ENCODE assay signal across 20 cellular contexts in the genomic region with DNA sequence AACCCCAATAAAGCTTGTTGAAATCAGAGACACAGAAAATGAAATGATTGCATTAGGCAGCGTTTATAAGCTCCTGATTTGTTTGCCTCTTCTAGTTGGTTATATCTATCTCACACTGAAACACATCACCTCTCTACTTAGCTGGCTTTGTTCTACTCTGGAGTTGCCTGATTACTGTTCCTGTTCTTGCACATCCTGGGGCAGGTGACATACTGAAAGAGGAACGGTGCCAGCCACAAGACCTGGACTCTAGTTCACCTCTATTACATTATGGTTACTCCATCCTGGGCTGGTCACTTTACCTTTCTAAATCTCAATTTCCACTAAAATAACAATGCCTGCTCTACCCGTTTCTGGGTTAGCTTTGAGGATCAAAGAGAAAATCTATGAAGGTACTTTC. TPM values are rescaled to one million over a fixed set of nuclear protein-coding genes. Genes with fewer than 3 reads are reported as not detected.
DNase-seq lines count a peak whose midpoint lies in the region; ATAC-seq and TF ChIP-seq lines count a peak whose summit lies in the region.
"Had no signal": no experiment of that assay in that cellular context is flagged by ENCODE, and none has a peak within 500 bp of the region (broad histone marks: within the 10 kb centered on the region; RNA-seq: fewer than 3 reads in every experiment).

No MANE protein-coding gene starts in this region.

- H3K27ac Mint-ChIP-seq in stimulated activated naive B cell treated with anti-CD40 and anti-IgM and Interleukin-4, amounts not matched to agents 10 μg/mL and 1 μg/mL and 100 μg/mL, for 72 hours, result no peak overlapping the region
- H3K27ac Mint-ChIP-seq: activated naive CD4-positive, alpha-beta T cell treated with anti-CD3 and anti-CD28 coated beads, Interleukin-2, amount 50 U/mL, for 72 hours; activated T-cell treated with anti-CD3 and anti-CD28 coated beads, Interleukin-2, amount 50 U/mL, for 72 hours; CD4-positive, CD25-positive, alpha-beta regulatory T cell had no signal

- WGBS in psoas muscle, 3 donors, result 89 to 95% (median 93%) methylated on average over 3 of the region's 3 CpGs

- H3K4me3 ChIP-seq in psoas muscle, result no peak overlapping the region
- H3K4me3 ChIP-seq: lung, suprapubic skin, uterus had no signal

- no peaks in the 10 kb centered on the region for H3K36me3 ChIP-seq in psoas muscle (ENCODE audit: insufficient read depth in 1 of 2, low read depth in 1 of 2)
- H3K36me3 ChIP-seq: suprapubic skin, uterus had no signal

- no peaks in the 10 kb centered on the region for H3K9me3 ChIP-seq in psoas muscle
- H3K9me3 ChIP-seq: suprapubic skin, uterus had no signal

- H3K4me3 Mint-ChIP-seq in stimulated activated naive B cell treated with anti-CD40 and anti-IgM and Interleukin-4, amounts not matched to agents 10 μg/mL and 1 μg/mL and 100 μg/mL, for 72 hours, result no peak overlapping the region

- no peak for TF ChIP-seq CTCF in psoas muscle (IDR thresholded peaks at IDR 0.05)

- peaks cover 14% of the 10 kb centered on the region in 2 donors for H3K27me3 Mint-ChIP-seq in stimulated activated naive B cell treated with anti-CD40 and anti-IgM and Interleukin-4, amounts not matched to agents 10 μg/mL and 1 μg/mL and 100 μg/mL, for 72 hours
- H3K27me3 Mint-ChIP-seq: CD4-positive, CD25-positive, alpha-beta regulatory T cell had no signal

- DNase-seq in RPMI8226, result peak; percentile 7
- DNase-seq in stimulated activated naive B cell treated with anti-CD40 and anti-IgM and Interleukin-4, amounts not matched to agents 10 μg/mL and 1 μg/mL and 100 μg/mL, for 72 hours, result no peak
- no peak for DNase-seq in D341Med (ENCODE audit: low spot score)
- no peak for DNase-seq in psoas muscle
- no peak for DNase-seq in HuH-7.5 (ENCODE audit: low spot score)
- DNase-seq: activated T-cell treated with anti-CD3 and anti-CD28 coated beads, Interleukin-2, amount 50 U/mL, for 72 hours; aorta; CD4-positive, CD25-positive, alpha-beta regulatory T cell; central memory CD4-positive, alpha-beta T cell; dermis blood vessel endothelial cell; NCI-H1436 treated with DMSO at 0.1 percent for 48 hours; NCI-H2171; NCI-H69; uterus had no signal

- intact Hi-C loops in psoas muscle (cut with DNase I), result no loop called here

- no peaks in the 10 kb centered on the region for H3K36me3 Mint-ChIP-seq in stimulated activated naive B cell treated with anti-CD40 and anti-IgM and Interleukin-4, amounts not matched to agents 10 μg/mL and 1 μg/mL and 100 μg/mL, for 72 hours
- H3K36me3 Mint-ChIP-seq: activated naive CD4-positive, alpha-beta T cell treated with anti-CD3 and anti-CD28 coated beads, Interleukin-2, amount 50 U/mL, for 72 hours; CD4-positive, CD25-positive, alpha-beta regulatory T cell had no signal

- ATAC-seq in GM18511 (IDR thresholded peaks at IDR 0.05; ENCODE audit: unreplicated experiment) (peak; percentile 32), GM21786 (IDR thresholded peaks at IDR 0.05; ENCODE audit: unreplicated experiment) (peak; percentile 30), psoas muscle (no peak)
- peak; percentile 55 for ATAC-seq in stimulated activated naive B cell treated with anti-CD40 and anti-IgM and Interleukin-4, amounts not matched to agents 10 μg/mL and 1 μg/mL and 100 μg/mL, for 72 hours (replicated peaks)
- ATAC-seq: activated naive CD4-positive, alpha-beta T cell treated with anti-CD3 and anti-CD28 coated beads, Interleukin-2, amount 50 U/mL, for 72 hours; activated T-cell treated with anti-CD3 and anti-CD28 coated beads, Interleukin-2, amount 50 U/mL, for 72 hours; Right ventricle myocardium inferior had no signal

- no peaks in the 10 kb centered on the region for H3K27me3 ChIP-seq in psoas muscle (ENCODE audit: insufficient read depth in 3 of 3, low read length in 2 of 3)
- H3K27me3 ChIP-seq: suprapubic skin, uterus had no signal

- peaks cover 17 to 40% of the 10 kb centered on the region in 2 donors for H3K4me1 Mint-ChIP-seq in stimulated activated naive B cell treated with anti-CD40 and anti-IgM and Interleukin-4, amounts not matched to agents 10 μg/mL and 1 μg/mL and 100 μg/mL, for 72 hours

- H3K9me3 Mint-ChIP-seq in stimulated activated naive B cell treated with anti-CD40 and anti-IgM and Interleukin-4, amounts not matched to agents 10 μg/mL and 1 μg/mL and 100 μg/mL, for 72 hours, result no peaks in the 10 kb centered on the region
- H3K9me3 Mint-ChIP-seq: activated naive CD4-positive, alpha-beta T cell treated with anti-CD3 and anti-CD28 coated beads, Interleukin-2, amount 50 U/mL, for 72 hours; activated T-cell treated with anti-CD3 and anti-CD28 coated beads, Interleukin-2, amount 50 U/mL, for 72 hours; CD4-positive, CD25-positive, alpha-beta regulatory T cell had no signal

- peaks cover 11% of the 10 kb centered on the region for H3K4me1 ChIP-seq in psoas muscle
- H3K4me1 ChIP-seq: uterus had no signal

- H3K27ac ChIP-seq in psoas muscle, result no peak overlapping the region
- H3K27ac ChIP-seq: suprapubic skin, uterus had no signal

RNA-seq across cellular contexts. Expression of gene TRIM2, which starts 47.9 kb away (rescaled TPM):
- 1 to 10 TPM; 3.9 to 7.1 (median 5.6) TPM for total RNA-seq in psoas muscle
- 1 to 10 TPM; 1.3 to 2.2 (median 2.1) TPM for polyA plus RNA-seq in psoas muscle

Comparison
In these comparisons a context has a peak if more than half of its experiments do, and no peak if none do; other contexts are left out.
1. ATAC-seq: peak in GM18511 (single experiment), GM21786 (single experiment) and stimulated activated naive B cell treated with anti-CD40 and anti-IgM and Interleukin-4, amounts not matched to agents 10 μg/mL and 1 μg/mL and 100 μg/mL, for 72 hours (2 of 2); none in psoas muscle (0 of 4).